Comparison of ENCODE assay signal across 8 cellular contexts in the genomic region with DNA sequence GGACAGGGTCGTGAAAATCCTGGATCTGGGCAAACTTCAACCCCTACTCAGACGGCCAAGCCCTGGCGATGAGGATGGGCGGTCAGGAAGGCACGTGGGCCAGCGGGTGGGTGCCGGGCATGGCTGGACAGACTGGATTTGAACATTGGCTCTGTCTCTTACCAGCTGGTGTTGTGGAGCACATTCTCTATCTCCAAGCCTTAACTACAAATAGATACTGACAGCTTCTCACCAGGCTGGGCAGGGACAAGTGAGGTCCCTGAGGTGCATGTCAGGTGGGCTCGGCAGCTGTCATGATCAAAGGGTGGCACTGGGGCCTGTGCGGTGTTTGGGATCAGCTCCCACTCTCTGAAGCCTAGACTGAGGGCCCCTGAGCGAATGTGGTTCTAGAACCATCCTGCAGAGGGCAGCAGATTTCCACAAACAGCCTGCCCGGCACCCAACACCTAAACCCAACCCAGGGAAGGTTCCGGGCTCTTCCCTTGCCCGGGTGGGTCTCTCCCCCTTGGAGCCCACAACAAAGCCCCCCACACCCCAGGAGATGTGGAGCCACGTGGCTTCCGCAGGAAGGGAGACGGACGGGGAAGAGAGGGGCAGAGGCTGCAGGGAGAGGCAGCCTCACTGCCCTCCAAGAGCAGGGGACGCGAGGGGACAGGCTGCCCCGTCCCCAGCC. TPM values are rescaled to one million over a fixed set of nuclear protein-coding genes. Genes with fewer than 3 reads are reported as not detected.
DNase-seq lines count a peak whose midpoint lies in the region; ATAC-seq and TF ChIP-seq lines count a peak whose summit lies in the region.

No MANE protein-coding gene starts in this region.

- TF ChIP-seq CTCF in A673 (conservative IDR thresholded peaks at IDR 0.05; ENCODE audit: low read depth, low read length) (peak; percentile 90), GM13976 (IDR thresholded peaks at IDR 0.05; ENCODE audit: borderline replicate concordance, control extremely low read depth, extremely low read depth, insufficient read depth, missing control alignments) (peak; percentile 90), choroid plexus epithelial cell (conservative IDR thresholded peaks at IDR 0.05; ENCODE audit: low read depth, low read length) (peak; percentile 85)

- H3K9me3 ChIP-seq in A673 (ENCODE audit: low read depth, low read length, poor library complexity, severe bottlenecking), result no peaks in the 10 kb centered on the region

- peak; percentile 75 for ATAC-seq in HG02852 (IDR thresholded peaks at IDR 0.05; ENCODE audit: unreplicated experiment)
- ATAC-seq in left lobe of liver, result peak; percentile 63

- CTCF ChIA-PET in A673 (lab: Charles Lee), result interaction anchor here (0.5 to 3.2 kb wide), 7 partner anchors 12 to 1089 kb away, joined by 3 to 24 read pairs (median 6); no protein-coding TSS in a partner anchor

- H3K4me1 ChIP-seq in A673 (ENCODE audit: insufficient read depth, low read length, poor library complexity, severe bottlenecking), result peaks cover 37% of the 10 kb centered on the region

- H3K27me3 ChIP-seq in A673 (replicated peaks; ENCODE audit: insufficient read depth, low read depth, low read length, poor library complexity), result no peaks in the 10 kb centered on the region

- intact Hi-C loops in A673 (cut with micrococcal nuclease; ENCODE audit: unreplicated experiment), result loop anchor here (2.0 to 5.0 kb wide), 2 partner anchors 57 to 1090 kb away; partner anchors contain the start of gene RGMA

- in situ Hi-C loops in GM13976 (cut with MboI; ENCODE audit: low sequenced_read_pairs, unreplicated experiment), result no loop called here

- peaks cover 19% of the 10 kb centered on the region for H3K36me3 ChIP-seq in A673 (ENCODE audit: insufficient read depth, low read length, poor library complexity, severe bottlenecking)

- POLR2A ChIA-PET in A673 (lab: Charles Lee; ENCODE audit: low non-redundant PET), result no interaction called here

- H3K27ac ChIP-seq in A673 (ENCODE audit: low read depth, low read length, poor library complexity, severe bottlenecking), result no peak overlapping the region

- H3K4me3 ChIP-seq in A673 (ENCODE audit: low read depth, low read length, poor library complexity, severe bottlenecking) (no peak overlapping the region), choroid plexus epithelial cell (ENCODE audit: low read depth, low read length) (no peak overlapping the region)

- DNase-seq in A673 (ENCODE audit: low spot score), result peak; percentile 79
- peak; percentile 90 for DNase-seq in GM13976 (ENCODE audit: low spot score)
- peak; percentile 31 for DNase-seq in NCI-H146 treated with DMSO at 0.1 percent for 48 hours (lab: John Stamatoyannopoulos, UW; ENCODE audit: unreplicated experiment)
- DNase-seq in activated CD4-positive, alpha-beta T cell treated with anti-CD3 and anti-CD28 coated beads for 1 hour, result peak; percentile 47
- DNase-seq in choroid plexus epithelial cell (ENCODE audit: low read depth), result peak; percentile 74
- peak; percentile 76 for DNase-seq in left lobe of liver (ENCODE audit: low spot score)
- peak; percentile 70 for DNase-seq in stimulated activated CD4-positive, alpha-beta T cell treated with anti-CD3 and anti-CD28 coated beads, Interleukin-4, amount 100 ng/mL, for 24 hours

- no TSS peak for BruUV-seq in A673 (replicated peaks; lab: Mats Ljungman, UMichigan)

RNA-seq across cellular contexts. Expression of gene RGMA, which starts 58.4 kb away (rescaled TPM):
- 5.0 and 8.3 TPM in 2 replicates for total RNA-seq in A673 (2021)
- 0.33 TPM for total RNA-seq in left lobe of liver

Comparison
In these comparisons a context has a peak if more than half of its experiments do, and no peak if none do; other contexts are left out.
1. DNase-seq: peak in every context shown above with its lines; median percentile 90 in GM13976; 79 in A673; 76 in left lobe of liver; 74 in choroid plexus epithelial cell; 70 in stimulated activated CD4-positive, alpha-beta T cell treated with anti-CD3 and anti-CD28 coated beads, Interleukin-4, amount 100 ng/mL, for 24 hours; 47 in activated CD4-positive, alpha-beta T cell treated with anti-CD3 and anti-CD28 coated beads for 1 hour; 31 in NCI-H146 treated with DMSO at 0.1 percent for 48 hours.